In the genomic region with DNA sequence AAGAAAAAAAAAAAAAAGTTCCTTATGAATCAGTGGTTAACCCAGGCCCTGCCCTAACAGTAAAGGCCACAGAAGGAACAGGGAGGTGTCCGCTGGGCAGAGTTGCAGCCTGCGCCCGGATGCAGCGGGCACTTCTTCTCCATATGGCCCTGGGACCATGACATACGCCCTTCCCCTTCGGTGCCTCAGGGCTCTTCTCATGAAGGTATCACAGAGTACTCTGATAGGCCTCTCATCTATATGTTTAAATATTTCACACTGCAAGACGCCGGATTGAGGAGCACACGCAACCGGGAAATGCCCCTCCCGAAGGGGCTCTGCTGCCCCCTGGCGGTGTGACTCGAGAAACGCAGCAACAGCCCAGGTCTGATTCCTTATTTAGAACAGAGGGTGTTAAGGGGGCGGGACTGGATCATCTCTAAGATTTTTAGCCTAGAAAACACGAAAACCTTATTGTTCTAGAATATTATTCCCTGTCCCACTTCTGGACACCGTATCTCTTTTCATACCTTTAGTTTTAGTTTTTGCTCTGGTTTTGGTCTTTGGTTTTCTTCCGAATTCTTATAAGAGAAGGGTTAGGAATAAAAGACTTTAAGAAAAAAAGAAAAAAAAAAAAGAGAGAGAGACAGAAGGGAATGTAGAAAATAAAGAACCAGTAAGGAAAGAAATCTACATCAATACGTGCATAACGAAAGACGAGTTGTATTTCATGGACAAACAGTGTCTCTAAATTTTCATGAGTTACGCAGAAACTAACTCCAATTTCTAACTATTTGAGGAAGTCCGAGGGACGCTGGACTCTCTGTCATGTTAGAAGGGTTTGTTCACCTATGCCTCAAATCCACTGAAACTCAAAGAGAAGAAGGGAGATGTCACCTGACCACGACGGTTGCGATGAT, we compare ENCODE assay signal across 8 cellular contexts. TPM values are rescaled to one million over a fixed set of nuclear protein-coding genes. Genes with fewer than 3 reads are reported as not detected.
DNase-seq lines count a peak whose midpoint lies in the region; ATAC-seq and TF ChIP-seq lines count a peak whose summit lies in the region.

No MANE protein-coding gene starts in this region.

- peaks cover 7% of the 10 kb centered on the region for H3K36me3 Mint-ChIP-seq in activated CD4-positive, alpha-beta memory T cell treated with anti-CD3 and anti-CD28 coated beads for 36 hours

- DNase-seq in AG10803 (ENCODE audit: low read depth) = peak; percentile 77
- peak; percentile 91 for DNase-seq in NCI-H82 (lab: John Stamatoyannopoulos, UW)
- DNase-seq in activated CD4-positive, alpha-beta memory T cell treated with anti-CD3 and anti-CD28 coated beads for 36 hours = peak; percentile 92
- DNase-seq in dermis blood vessel endothelial cell = peak; percentile 89
- DNase-seq in lung microvascular endothelial cell (ENCODE audit: low read depth in 2 of 2) = peak; percentile 74 to 84
- peak; percentile 85 for DNase-seq in stimulated activated CD8-positive, alpha-beta memory T cell treated with anti-CD3 and anti-CD28 coated beads, Interleukin-12 subunit alpha, Interleukin-12 subunit beta, amount 100 ng/mL, for 1 hour (ENCODE audit: low read depth)

- POLR2A ChIA-PET in activated CD4-positive, alpha-beta memory T cell treated with anti-CD3 and anti-CD28 coated beads for 36 hours (lab: Charles Lee) = interaction anchor here (1.9 kb wide), 1 partner anchor 9 kb away, joined by 5 read pairs; no protein-coding TSS in a partner anchor

- H3K4me1 Mint-ChIP-seq in activated CD4-positive, alpha-beta memory T cell treated with anti-CD3 and anti-CD28 coated beads for 36 hours (ENCODE audit: low read depth) = peaks cover 33% of the 10 kb centered on the region

- no peaks in the 10 kb centered on the region for H3K9me3 Mint-ChIP-seq in activated CD4-positive, alpha-beta memory T cell treated with anti-CD3 and anti-CD28 coated beads for 36 hours

- no peaks in the 10 kb centered on the region for H3K27me3 Mint-ChIP-seq in activated CD4-positive, alpha-beta memory T cell treated with anti-CD3 and anti-CD28 coated beads for 36 hours

- ATAC-seq in GM18870 (IDR thresholded peaks at IDR 0.05; ENCODE audit: unreplicated experiment) = peak; percentile 67
- peak; percentile 73 for ATAC-seq in HG03460 (IDR thresholded peaks at IDR 0.05; ENCODE audit: unreplicated experiment)

- intact Hi-C loops in activated CD4-positive, alpha-beta memory T cell treated with anti-CD3 and anti-CD28 coated beads for 36 hours (cut with micrococcal nuclease) = loop anchor here (1.0 to 2.0 kb wide), 2 partner anchors 12 to 425 kb away; a partner anchor contains a TSS

- TF ChIP-seq CTCF in AG10803 (conservative IDR thresholded peaks at IDR 0.05; ENCODE audit: low read length) = peak; percentile 94

- peak overlapping the region; percentile 28 for H3K4me3 Mint-ChIP-seq in activated CD4-positive, alpha-beta memory T cell treated with anti-CD3 and anti-CD28 coated beads for 36 hours

- H3K27ac Mint-ChIP-seq in activated CD4-positive, alpha-beta memory T cell treated with anti-CD3 and anti-CD28 coated beads for 36 hours = peak overlapping the region; percentile 69

- H3K4me3 ChIP-seq in AG10803 (ENCODE audit: low read length) = no peak overlapping the region

- CTCF ChIA-PET in activated CD4-positive, alpha-beta memory T cell treated with anti-CD3 and anti-CD28 coated beads for 36 hours (lab: Charles Lee) = interaction anchor here (0.5 to 1.7 kb wide), 7 partner anchors 7 to 113 kb away, joined by 3 to 6 read pairs (median 4); a partner anchor contains a TSS

RNA-seq across cellular contexts. Expression of a gene that starts 12.0 kb away (rescaled TPM):
- 10 to 100 TPM; 12.8 to 13.6 TPM for total RNA-seq in activated CD4-positive, alpha-beta memory T cell treated with anti-CD3 and anti-CD28 coated beads for 36 hours
- total RNA-seq in dermis blood vessel endothelial cell = 20.2 and 22.6 TPM in 2 replicates
- total RNA-seq in lung microvascular endothelial cell = 8.9 and 14.2 TPM in 2 replicates

RNA-seq across cellular contexts. Expression of a gene that starts 48.2 kb away (rescaled TPM):
- 10 to 100 TPM; 72.5 to 80.2 TPM for total RNA-seq in activated CD4-positive, alpha-beta memory T cell treated with anti-CD3 and anti-CD28 coated beads for 36 hours
- total RNA-seq in dermis blood vessel endothelial cell (121 and 133 TPM in 2 replicates), lung microvascular endothelial cell (94.6 and 111 TPM in 2 replicates)
